ENCODE assay signal across 8 cellular contexts in the genomic region with DNA sequence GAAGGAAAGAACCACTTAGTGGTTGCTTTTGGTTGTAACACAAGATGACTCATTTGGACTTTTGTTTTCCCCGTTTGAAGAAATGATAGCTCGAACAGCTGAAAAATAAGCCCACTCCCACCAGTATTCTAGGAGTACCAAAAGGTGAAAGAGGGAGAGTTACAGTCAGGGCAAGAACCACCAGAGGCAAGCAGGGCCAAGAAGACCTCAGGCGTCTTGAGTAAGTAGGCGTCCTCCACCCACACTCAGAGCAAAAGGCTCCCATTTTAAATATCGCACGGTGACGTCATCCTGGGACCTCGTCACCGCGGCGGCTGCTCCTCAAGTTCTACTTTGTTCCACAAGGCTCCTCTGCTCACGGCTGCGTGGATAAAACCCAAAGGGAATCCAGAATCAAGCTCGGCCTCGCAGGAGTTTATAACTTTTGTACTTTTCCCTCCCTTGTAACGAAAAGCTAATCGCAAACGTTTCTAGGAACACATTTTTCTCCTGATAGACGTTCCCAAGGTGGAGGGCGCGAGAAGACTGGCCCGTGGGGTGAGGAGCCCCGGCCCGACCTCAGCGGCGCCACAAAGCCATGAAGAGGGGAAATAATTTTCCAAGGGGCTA. TPM values are rescaled to one million over a fixed set of nuclear protein-coding genes. Genes with fewer than 3 reads are reported as not detected.
A peak's percentile ranks its signal among the peaks of the same experiment; 100 is the strongest.
DNase-seq lines count a peak whose midpoint lies in the region; ATAC-seq and TF ChIP-seq lines count a peak whose summit lies in the region.

No MANE protein-coding gene starts in this region.

- TF ChIP-seq CTCF in colonic mucosa (IDR thresholded peaks at IDR 0.05) = no peak

- in situ Hi-C loops in ACHN (cut with HindIII; ENCODE audit: low pct_ligation_motif_present, low pct_unique_long_range_greater_than_20kb, low sequenced_read_pairs) = no loop called here

- H3K36me3 Mint-ChIP-seq in activated CD4-positive, alpha-beta T cell treated with anti-CD3 and anti-CD28 coated beads for 36 hours (ENCODE audit: low read depth) = peaks cover 40% of the 10 kb centered on the region

- intact Hi-C loops in activated CD4-positive, alpha-beta T cell treated with anti-CD3 and anti-CD28 coated beads for 36 hours (cut with DNase I, micrococcal nuclease) = loop anchor here (1.0 to 10.0 kb wide), 9 partner anchors 63 to 1879 kb away; a partner anchor contains a TSS
- intact Hi-C loops in colonic mucosa (cut with DNase I) = no loop called here

- no peaks in the 10 kb centered on the region for H3K9me3 ChIP-seq in colonic mucosa

- CTCF ChIA-PET in activated CD4-positive, alpha-beta T cell treated with anti-CD3 and anti-CD28 coated beads for 36 hours (lab: Charles Lee) = interaction anchor here (1.2 to 1.9 kb wide), 3 partner anchors 10 to 99 kb away, joined by 3 to 7 read pairs (median 4); a partner anchor contains a TSS

- peaks cover 2% of the 10 kb centered on the region for H3K9me3 Mint-ChIP-seq in activated CD4-positive, alpha-beta T cell treated with anti-CD3 and anti-CD28 coated beads for 36 hours (ENCODE audit: low read depth)

- H3K27ac ChIP-seq in colonic mucosa = peak overlapping the region; percentile 78

- peak overlapping the region; percentile 75 for H3K4me3 Mint-ChIP-seq in activated CD4-positive, alpha-beta T cell treated with anti-CD3 and anti-CD28 coated beads for 36 hours

- no peaks in the 10 kb centered on the region for H3K27me3 ChIP-seq in colonic mucosa

- H3K27ac Mint-ChIP-seq in activated CD4-positive, alpha-beta T cell treated with anti-CD3 and anti-CD28 coated beads for 36 hours = peak overlapping the region; percentile 94

- no peaks in the 10 kb centered on the region for H3K27me3 Mint-ChIP-seq in activated CD4-positive, alpha-beta T cell treated with anti-CD3 and anti-CD28 coated beads for 36 hours

- DNase-seq in ACHN = peak; percentile 82
- peak; percentile 66 for DNase-seq in NCI-H2171 treated with DMSO at 0.1 percent for 48 hours (lab: John Stamatoyannopoulos, UW)
- peak; percentile 91 for DNase-seq in activated CD4-positive, alpha-beta T cell treated with anti-CD3 and anti-CD28 coated beads for 36 hours
- peak; percentile 89 for DNase-seq in colonic mucosa
- DNase-seq in left kidney (ENCODE audit: low read depth, low spot score) = peak; percentile 96
- DNase-seq in stimulated activated CD4-positive, alpha-beta T cell treated with anti-CD3 and anti-CD28 coated beads, Interleukin-1b, Interleukin-23, amount 100 ng/mL, for 4 hours (ENCODE audit: low read depth in 2 of 2) = peak; percentile 64 to 80

- peaks cover 5% of the 10 kb centered on the region for H3K4me1 ChIP-seq in colonic mucosa

- ATAC-seq in HG03060 (IDR thresholded peaks at IDR 0.05; ENCODE audit: low read depth, unreplicated experiment) = peak; percentile 68
- peak; percentile 64 for ATAC-seq in activated CD4-positive, alpha-beta T cell treated with anti-CD3 and anti-CD28 coated beads for 36 hours

- no peaks in the 10 kb centered on the region for H3K36me3 ChIP-seq in colonic mucosa

- H3K4me1 Mint-ChIP-seq in activated CD4-positive, alpha-beta T cell treated with anti-CD3 and anti-CD28 coated beads for 36 hours = peaks cover 35% of the 10 kb centered on the region

- POLR2A ChIA-PET in activated CD4-positive, alpha-beta T cell treated with anti-CD3 and anti-CD28 coated beads for 36 hours (lab: Charles Lee) = interaction anchor here (0.6 to 1.3 kb wide), 3 partner anchors 10 to 207 kb away, joined by 3 to 6 read pairs (median 3); no protein-coding TSS in a partner anchor

- peak overlapping the region; percentile 89 to 95 for H3K9ac ChIP-seq in colonic mucosa (ENCODE audit: low read depth in 2 of 2, low read length in 2 of 2)

- H3K4me3 ChIP-seq in colonic mucosa = peak overlapping the region; percentile 65

- TF ChIP-seq POLR2A in GM18526 (IDR thresholded peaks at IDR 0.05; ENCODE audit: extremely low read depth, insufficient read length) = peak; percentile 54

RNA-seq across cellular contexts. Expression of a gene that starts 1.2 kb away (rescaled TPM):
- total RNA-seq in activated CD4-positive, alpha-beta T cell treated with anti-CD3 and anti-CD28 coated beads for 36 hours = 10 to 100 TPM; 35.6 to 38.3 TPM
- total RNA-seq in colonic mucosa = 10 to 100 TPM; 27.3 to 31.1 TPM

Comparison
In these comparisons a context has a peak if more than half of its experiments do, and no peak if none do; other contexts are left out.
1. Peak in every context shown above with its lines: DNase-seq, ATAC-seq, H3K4me3 ChIP-seq and H3K27ac ChIP-seq.